In the genomic region with DNA sequence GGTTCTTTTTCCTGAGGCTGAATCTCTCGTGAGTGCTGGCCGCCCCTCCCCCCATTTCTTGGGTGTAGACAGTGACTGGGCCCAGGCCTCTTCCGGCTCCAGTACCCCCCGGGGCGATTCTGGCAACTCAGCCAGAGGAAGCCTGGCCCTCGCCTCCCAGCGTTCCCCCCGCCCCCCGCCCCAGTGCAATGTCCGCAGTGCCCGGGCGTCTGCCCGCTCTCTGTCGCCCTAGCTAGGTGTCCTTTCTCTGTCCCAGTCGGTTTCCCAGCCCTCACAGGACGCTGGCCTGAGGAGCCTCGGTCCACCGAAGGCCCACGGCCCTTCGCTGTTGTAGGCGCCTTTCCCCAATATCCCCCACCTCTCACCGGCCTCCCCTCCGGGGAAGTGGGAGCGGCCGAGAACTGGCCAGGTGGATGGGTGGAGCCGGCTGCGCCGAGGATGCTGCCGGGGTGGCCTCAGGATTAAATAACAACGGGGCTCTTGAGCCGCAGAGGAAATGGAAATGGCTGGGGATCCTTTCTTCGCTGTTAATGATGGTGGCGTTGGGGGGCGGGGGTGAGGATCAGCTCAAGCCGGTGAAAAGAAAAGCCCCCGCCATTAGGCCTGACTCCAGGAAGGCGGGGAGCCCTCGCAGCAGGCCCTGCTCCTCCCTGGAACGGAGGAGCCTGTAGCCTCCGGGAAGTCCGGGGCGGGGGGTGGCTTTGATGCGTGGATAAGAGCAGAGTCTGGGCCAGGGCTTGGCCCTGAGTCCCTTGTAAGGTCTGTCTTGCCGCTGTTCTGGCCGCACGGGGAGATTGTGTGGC, we compare ENCODE assay signal across 8 cellular contexts. TPM values are rescaled to one million over a fixed set of nuclear protein-coding genes. Genes with fewer than 3 reads are reported as not detected.
DNase-seq lines count a peak whose midpoint lies in the region; ATAC-seq and TF ChIP-seq lines count a peak whose summit lies in the region.

No MANE protein-coding gene starts in this region.

- H3K9me3 ChIP-seq in BLaER1 = no peaks in the 10 kb centered on the region
- H3K9me3 ChIP-seq in tibial nerve = no peaks in the 10 kb centered on the region

- H3K4me3 ChIP-seq in BLaER1 = peak overlapping the region; percentile 74
- peak overlapping the region; percentile 50 to 68 (median 61) for H3K4me3 ChIP-seq in tibial nerve

- H3K4me1 ChIP-seq in BLaER1 = peaks cover 66% of the 10 kb centered on the region
- peaks cover 0 to 59% (median 23%) of the 10 kb centered on the region in 4 donors for H3K4me1 ChIP-seq in tibial nerve

- H3K27ac Mint-ChIP-seq in HFFc6 = peak overlapping the region; percentile 96
- H3K27ac Mint-ChIP-seq in T-cell = no peak overlapping the region
- no peak overlapping the region for H3K27ac Mint-ChIP-seq in effector memory CD8-positive, alpha-beta T cell

- no peak for TF ChIP-seq EP300 in tibial nerve (IDR thresholded peaks at IDR 0.05)

- no peaks in the 10 kb centered on the region for H3K27me3 ChIP-seq in BLaER1
- H3K27me3 ChIP-seq in tibial nerve = no peaks in the 10 kb centered on the region

- H3K9me3 Mint-ChIP-seq in HFFc6 = no peaks in the 10 kb centered on the region
- H3K9me3 Mint-ChIP-seq in T-cell = no peaks in the 10 kb centered on the region
- no peaks in the 10 kb centered on the region for H3K9me3 Mint-ChIP-seq in effector memory CD8-positive, alpha-beta T cell

- H3K4me1 Mint-ChIP-seq in HFFc6 (ENCODE audit: low read depth) = peaks cover 57% of the 10 kb centered on the region
- peaks cover 29 to 32% (median 32%) of the 10 kb centered on the region in 3 donors for H3K4me1 Mint-ChIP-seq in T-cell
- H3K4me1 Mint-ChIP-seq in effector memory CD8-positive, alpha-beta T cell (ENCODE audit: low read depth in 2 of 2) = peaks cover 18 to 22% of the 10 kb centered on the region in 2 donors

- TF ChIP-seq POLR2A in tibial nerve (IDR thresholded peaks at IDR 0.05) = no peak

- peak overlapping the region; percentile 59 for H3K27ac ChIP-seq in BLaER1
- H3K27ac ChIP-seq in tibial nerve = peak overlapping the region in 3 of 4 donors; percentile 25 to 78 (median 60)

- peak overlapping the region; percentile 96 for H3K4me3 Mint-ChIP-seq in HFFc6
- H3K4me3 Mint-ChIP-seq in T-cell = peak overlapping the region; percentile 74 to 90 (median 84)
- H3K4me3 Mint-ChIP-seq in effector memory CD8-positive, alpha-beta T cell = peak overlapping the region; percentile 88 to 89

- TF ChIP-seq CTCF in HFFc6 (IDR thresholded peaks at IDR 0.05) (no peak), tibial nerve (IDR thresholded peaks at IDR 0.05) (no peak)

- H3K36me3 ChIP-seq in BLaER1 (no peaks in the 10 kb centered on the region), tibial nerve (no peaks in the 10 kb centered on the region)

- no peaks in the 10 kb centered on the region; the same call in none of the 2 replicates for H3K27me3 Mint-ChIP-seq in HFFc6 (ENCODE audit: insufficient read depth)
- H3K27me3 Mint-ChIP-seq in T-cell = peaks cover 50 to 66% of the 10 kb centered on the region in 2 donors
- peaks cover 61 to 83% of the 10 kb centered on the region in 2 donors for H3K27me3 Mint-ChIP-seq in effector memory CD8-positive, alpha-beta T cell

- no peaks in the 10 kb centered on the region; the same call in 1 of the 2 replicates for H4K20me1 ChIP-seq in BLaER1

- DNase-seq in HFFc6 (peak; percentile 81), T-cell (peak in 6 of 34 experiments; percentile 2 to 14 (median 3)), mesenteric fat pad (ENCODE audit: low spot score) (peak; percentile 89), tibial nerve (ENCODE audit: low spot score in 2 of 2) (peak; percentile 35 to 51)
- DNase-seq in effector memory CD8-positive, alpha-beta T cell = no peak

- ATAC-seq in T-cell (replicated peaks in 1 of 4) (no peak), HG03457 (IDR thresholded peaks at IDR 0.05; ENCODE audit: unreplicated experiment) (no peak), GM21381 (IDR thresholded peaks at IDR 0.05; ENCODE audit: unreplicated experiment) (no peak)
- ATAC-seq in effector memory CD8-positive, alpha-beta T cell (replicated peaks) = no peak

- peak overlapping the region; percentile 63; the same call in 1 of the 2 replicates for H3K9ac ChIP-seq in BLaER1

- POLR2A ChIA-PET in T-cell (lab: Charles Lee) = no interaction called here

- H3K36me3 Mint-ChIP-seq in HFFc6 (ENCODE audit: low read depth) (peaks cover 27% of the 10 kb centered on the region), T-cell (no peaks in the 10 kb centered on the region)
- H3K36me3 Mint-ChIP-seq in effector memory CD8-positive, alpha-beta T cell (ENCODE audit: insufficient read depth) = peaks cover 8% of the 10 kb centered on the region

- CTCF ChIA-PET in T-cell (lab: Charles Lee) = interaction anchor here in 1 of 2 donors (0.7 kb wide), 2 partner anchors 139 to 222 kb away, joined by 3 to 4 read pairs; no protein-coding TSS in a partner anchor

- peak overlapping the region; percentile 94 for H3K4me2 ChIP-seq in BLaER1

- 9 to 15% methylated on average over 19 to 42 of the region's 46 CpGs for WGBS in tibial nerve, 2 donors

RNA-seq across cellular contexts. Expression of gene SPRY4, which starts 1.1 kb away (rescaled TPM):
- total RNA-seq in HFFc6 (2021; fragmentation: NEBNext Ultra II Directional; extraction: Animal tissue kit (Norgen Biotek cat#: 25700)) = 10 to 100 TPM; 26.1 to 28.9 (median 27.8) TPM
- under 1 TPM in 4 of 5 donors, not detected in 1; 0.10 to 0.57 (median 0.28) TPM for total RNA-seq in T-cell
- total RNA-seq in mesenteric fat pad = 79.7 TPM
- 10 to 100 TPM in 3 of 4 donors, 1 to 10 TPM in 1; 5.1 to 30.9 (median 17.9) TPM for total RNA-seq in tibial nerve

Comparison
In these comparisons a context has a peak if more than half of its experiments do, and no peak if none do; other contexts are left out.
1. DNase-seq: peak in HFFc6 (single experiment), mesenteric fat pad (single experiment) and tibial nerve (2 of 2); none in effector memory CD8-positive, alpha-beta T cell (0 of 3).
2. Peak in every context shown above with its lines, with median percentiles within 50 percentile points of each other: H3K4me3 Mint-ChIP-seq.